Comparison of ENCODE assay signal across 8 cellular contexts in genomic region chr13:21326155-21327030, GRCh38.
A peak's percentile ranks its signal among the peaks of the same experiment; 100 is the strongest.
DNase-seq lines count a peak whose midpoint lies in the region; ATAC-seq and TF ChIP-seq lines count a peak whose summit lies in the region.

No MANE protein-coding gene starts in this region.

- no peaks in the 10 kb centered on the region for H3K27me3 Mint-ChIP-seq in activated CD4-positive, alpha-beta memory T cell treated with anti-CD3 and anti-CD28 coated beads, Interleukin-2, amount 10 ng/mL, durations not matched to agents 7 days and 5 days
- peaks cover 28% of the 10 kb centered on the region for H3K27me3 Mint-ChIP-seq in neural crest cell (ENCODE audit: low read depth)
- H3K27me3 Mint-ChIP-seq in activated CD4-positive, alpha-beta T cell treated with anti-CD3 and anti-CD28 coated beads, Interleukin-2, amount 10 ng/mL, durations not matched to agents 24 days and 14 days, result no peaks in the 10 kb centered on the region

- intact Hi-C loops in activated CD4-positive, alpha-beta T cell treated with anti-CD3 and anti-CD28 coated beads, Interleukin-2, amount 10 ng/mL, durations not matched to agents 24 days and 14 days (cut with micrococcal nuclease), result no loop called here

- H3K4me1 ChIP-seq in gastroesophageal sphincter, result peaks cover 0 to 6% (median 0%) of the 10 kb centered on the region in 3 donors

- POLR2A ChIA-PET in activated CD4-positive, alpha-beta memory T cell treated with anti-CD3 and anti-CD28 coated beads, Interleukin-2, amount 10 ng/mL, durations not matched to agents 7 days and 5 days (lab: Charles Lee), result interaction anchor here (1.0 to 1.1 kb wide), 3 partner anchors 9 to 150 kb away, joined by 3 to 4 read pairs (median 3); partner anchors contain the start of genes MRPL57, SKA3 and ZDHHC20

- TF ChIP-seq CTCF in gastroesophageal sphincter (IDR thresholded peaks at IDR 0.05) (no peak), neural crest cell (conservative IDR thresholded peaks at IDR 0.05) (no peak)

- H3K27ac Mint-ChIP-seq in activated CD4-positive, alpha-beta memory T cell treated with anti-CD3 and anti-CD28 coated beads, Interleukin-2, amount 10 ng/mL, durations not matched to agents 7 days and 5 days, result no peak overlapping the region
- no peak overlapping the region for H3K27ac Mint-ChIP-seq in neural crest cell (ENCODE audit: unreplicated experiment)
- H3K27ac Mint-ChIP-seq in activated CD4-positive, alpha-beta T cell treated with anti-CD3 and anti-CD28 coated beads, Interleukin-2, amount 10 ng/mL, durations not matched to agents 24 days and 14 days, result no peak overlapping the region

- TF ChIP-seq EP300 in gastroesophageal sphincter (IDR thresholded peaks at IDR 0.05), result no peak

- peak overlapping the region; percentile 33 to 53 for H3K4me3 ChIP-seq in gastroesophageal sphincter

- peak overlapping the region; percentile 23 for H3K4me3 Mint-ChIP-seq in activated CD4-positive, alpha-beta memory T cell treated with anti-CD3 and anti-CD28 coated beads, Interleukin-2, amount 10 ng/mL, durations not matched to agents 7 days and 5 days
- H3K4me3 Mint-ChIP-seq in neural crest cell, result peak overlapping the region; percentile 83
- H3K4me3 Mint-ChIP-seq in activated CD4-positive, alpha-beta T cell treated with anti-CD3 and anti-CD28 coated beads, Interleukin-2, amount 10 ng/mL, durations not matched to agents 24 days and 14 days, result no peak overlapping the region

- H3K36me3 Mint-ChIP-seq in activated CD4-positive, alpha-beta memory T cell treated with anti-CD3 and anti-CD28 coated beads, Interleukin-2, amount 10 ng/mL, durations not matched to agents 7 days and 5 days (ENCODE audit: low read depth), result peaks cover 7% of the 10 kb centered on the region
- H3K36me3 Mint-ChIP-seq in neural crest cell (ENCODE audit: low read depth), result no peaks in the 10 kb centered on the region
- H3K36me3 Mint-ChIP-seq in activated CD4-positive, alpha-beta T cell treated with anti-CD3 and anti-CD28 coated beads, Interleukin-2, amount 10 ng/mL, durations not matched to agents 24 days and 14 days (ENCODE audit: low read depth), result peaks cover 15% of the 10 kb centered on the region

- TF ChIP-seq POLR2A in gastroesophageal sphincter (IDR thresholded peaks at IDR 0.05), result no peak

- 35% methylated on average over 17 of the region's 52 CpGs; no CpG with 5 or more reads in 1 of the 2 donors for WGBS in gastroesophageal sphincter (ENCODE audit: low coverage in 1 of 2), 2 donors

- H3K27ac ChIP-seq in gastroesophageal sphincter, result peak overlapping the region in 3 of 4 donors; percentile 15 to 66 (median 42)

- DNase-seq in activated CD4-positive, alpha-beta memory T cell treated with anti-CD3 and anti-CD28 coated beads, Interleukin-2, amount 10 ng/mL, durations not matched to agents 7 days and 5 days, result no peak
- DNase-seq in neural crest cell (ENCODE audit: low read depth, low spot score), result no peak
- no peak for DNase-seq in activated CD4-positive, alpha-beta T cell treated with anti-CD3 and anti-CD28 coated beads, Interleukin-2, amount 10 ng/mL, durations not matched to agents 24 days and 14 days
- DNase-seq in NCI-H526 treated with DMSO at 0.1 percent for 48 hours (lab: John Stamatoyannopoulos, UW), result no peak

- CTCF ChIA-PET in activated CD4-positive, alpha-beta memory T cell treated with anti-CD3 and anti-CD28 coated beads, Interleukin-2, amount 10 ng/mL, durations not matched to agents 7 days and 5 days (lab: Charles Lee), result interaction anchor here (1.0 kb wide), 1 partner anchor 29 kb away, joined by 3 read pairs; no protein-coding TSS in a partner anchor

- H3K4me1 Mint-ChIP-seq in activated CD4-positive, alpha-beta memory T cell treated with anti-CD3 and anti-CD28 coated beads, Interleukin-2, amount 10 ng/mL, durations not matched to agents 7 days and 5 days, result peaks cover 53% of the 10 kb centered on the region
- H3K4me1 Mint-ChIP-seq in neural crest cell, result peaks cover 5% of the 10 kb centered on the region
- peaks cover 36% of the 10 kb centered on the region for H3K4me1 Mint-ChIP-seq in activated CD4-positive, alpha-beta T cell treated with anti-CD3 and anti-CD28 coated beads, Interleukin-2, amount 10 ng/mL, durations not matched to agents 24 days and 14 days

- ATAC-seq in GM21381 (IDR thresholded peaks at IDR 0.05; ENCODE audit: unreplicated experiment) (peak; percentile 28), gastroesophageal sphincter (peak; percentile 82), GM21390 (IDR thresholded peaks at IDR 0.05; ENCODE audit: unreplicated experiment) (no peak), HG02870 (IDR thresholded peaks at IDR 0.05; ENCODE audit: unreplicated experiment) (no peak)

- no peaks in the 10 kb centered on the region for H3K36me3 ChIP-seq in gastroesophageal sphincter

- no peaks in the 10 kb centered on the region for H3K27me3 ChIP-seq in gastroesophageal sphincter

- no peaks in the 10 kb centered on the region for H3K9me3 ChIP-seq in gastroesophageal sphincter

- no peaks in the 10 kb centered on the region for H3K9me3 Mint-ChIP-seq in activated CD4-positive, alpha-beta memory T cell treated with anti-CD3 and anti-CD28 coated beads, Interleukin-2, amount 10 ng/mL, durations not matched to agents 7 days and 5 days
- no peaks in the 10 kb centered on the region for H3K9me3 Mint-ChIP-seq in neural crest cell
- H3K9me3 Mint-ChIP-seq in activated CD4-positive, alpha-beta T cell treated with anti-CD3 and anti-CD28 coated beads, Interleukin-2, amount 10 ng/mL, durations not matched to agents 24 days and 14 days, result no peaks in the 10 kb centered on the region

Comparison
In these comparisons a context has a peak if more than half of its experiments do, and no peak if none do; other contexts are left out.
1. ATAC-seq: peak in GM21381 (single experiment) and gastroesophageal sphincter (single experiment); none in GM21390 (single experiment) and HG02870 (single experiment).